23 cellular contexts compared by ENCODE assay signal in genomic region chr10:34506773-34507172, GRCh38.
A peak's percentile ranks its signal among the peaks of the same experiment; 100 is the strongest.
DNase-seq lines count a peak whose midpoint lies in the region; ATAC-seq and TF ChIP-seq lines count a peak whose summit lies in the region.
"Had no signal": no experiment of that assay in that cellular context is flagged by ENCODE, and none has a peak within 500 bp of the region (broad histone marks: within the 10 kb centered on the region; RNA-seq: fewer than 3 reads in every experiment).

No MANE protein-coding gene starts in this region.

- H3T11ph ChIP-seq in H9 (ENCODE audit: low read length), result no peak overlapping the region

- H3K4ac ChIP-seq in H9 (ENCODE audit: low read depth, low read length), result no peak overlapping the region; the same call in 1 of the 2 replicates

- H4K8ac ChIP-seq in H9 (replicated peaks; ENCODE audit: insufficient read length, low read depth, low read length), result no peak overlapping the region

- no peak overlapping the region for H3K9ac ChIP-seq in H9 (ENCODE audit: extremely low read depth, insufficient read length, low read length)

- H3K14ac ChIP-seq in H9 (ENCODE audit: insufficient read depth, low read length), result peak overlapping the region; percentile 88; the same call in 1 of the 2 replicates

- intact Hi-C loops in head of caudate nucleus (cut with DNase I), result no loop called here
- intact Hi-C loops in activated CD8-positive, alpha-beta T cell treated with anti-CD3 and anti-CD28 coated beads for 36 hours (cut with micrococcal nuclease), result no loop called here

- H3K9me3 ChIP-seq in H9 (ENCODE audit: control insufficient read depth, low read depth, low read length), result no peaks in the 10 kb centered on the region
- H3K9me3 ChIP-seq: breast epithelium, Peyer's patch had no signal

- no peak overlapping the region for H2AK5ac ChIP-seq in H9 (ENCODE audit: insufficient read length, low read length)

- no peaks in the 10 kb centered on the region for H3K27me3 ChIP-seq in H9 (ENCODE audit: insufficient read depth, low read length)
- H3K27me3 ChIP-seq: breast epithelium, Peyer's patch had no signal

- H3K23ac ChIP-seq in H9 (ENCODE audit: insufficient read length, low read depth, low read length), result no peak overlapping the region

- peaks cover 22 to 37% of the 10 kb centered on the region in 2 experiments for H3K4me1 Mint-ChIP-seq in H9
- H3K4me1 Mint-ChIP-seq in activated CD8-positive, alpha-beta T cell treated with anti-CD3 and anti-CD28 coated beads for 36 hours (ENCODE audit: low read depth), result no peaks in the 10 kb centered on the region
- H3K4me1 Mint-ChIP-seq: immature natural killer cell had no signal

- DNase-seq in H9, result no peak
- DNase-seq in NCI-H146 (lab: John Stamatoyannopoulos, UW), result peak; percentile 83
- DNase-seq in NCI-H748 treated with DMSO at 0.1 percent for 48 hours (lab: John Stamatoyannopoulos, UW), result peak; percentile 68
- DNase-seq in head of caudate nucleus, result peak in 31 of 42 donors; percentile 8 to 72 (median 36)
- no peak for DNase-seq in activated naive CD4-positive, alpha-beta T cell treated with anti-CD3 and anti-CD28 coated beads, Interleukin-2, amount 50 U/mL, for 16 hours
- no peak for DNase-seq in cerebellum (ENCODE audit: low spot score)
- no peak for DNase-seq in omental fat pad (ENCODE audit: low spot score)
- no peak for DNase-seq in activated CD8-positive, alpha-beta T cell treated with anti-CD3 and anti-CD28 coated beads for 36 hours
- DNase-seq: activated CD4-positive, alpha-beta T cell treated with anti-CD3 and anti-CD28 coated beads for 4 hours; HCEC 1CT; immature natural killer cell; Kasumi-1; left cardiac atrium; MV-4-11; NCI-H524; Peyer's patch; SIG-M5; small intestine; stimulated activated naive CD4-positive, alpha-beta T cell had no signal

- no peak for ATAC-seq in omental fat pad (ENCODE audit: low FRiP score)
- no peak for ATAC-seq in activated CD8-positive, alpha-beta T cell treated with anti-CD3 and anti-CD28 coated beads for 36 hours
- ATAC-seq: left cardiac atrium; natural killer cell treated with Interleukin-12 subunit alpha and Interleukin-12 subunit beta and Interleukin-15 and Interleukin-18, amount 100 ng/mL, for 72 hours had no signal

- H2AFZ ChIP-seq in H9 (ENCODE audit: low read length), result no peak overlapping the region

- TF ChIP-seq CTCF in H9 (conservative IDR thresholded peaks at IDR 0.05) (no peak), omental fat pad (IDR thresholded peaks at IDR 0.05) (no peak)
- no peak for TF ChIP-seq CTCF in activated CD8-positive, alpha-beta T cell treated with anti-CD3 and anti-CD28 coated beads for 36 hours (IDR thresholded peaks at IDR 0.05)

- no peaks in the 10 kb centered on the region; the same call in 1 of the 2 replicates for H3K4me1 ChIP-seq in H9 (ENCODE audit: insufficient read depth, low read length)
- H3K4me1 ChIP-seq: breast epithelium, Peyer's patch had no signal

- POLR2A ChIA-PET in activated CD8-positive, alpha-beta T cell treated with anti-CD3 and anti-CD28 coated beads for 36 hours (lab: Charles Lee), result no interaction called here

- H4K20me1 ChIP-seq in H9 (ENCODE audit: control insufficient read depth, insufficient read depth, insufficient read length), result no peaks in the 10 kb centered on the region

- H3K27me3 Mint-ChIP-seq in H9 (ENCODE audit: low read depth), result no peaks in the 10 kb centered on the region
- no peaks in the 10 kb centered on the region for H3K27me3 Mint-ChIP-seq in activated CD8-positive, alpha-beta T cell treated with anti-CD3 and anti-CD28 coated beads for 36 hours
- H3K27me3 Mint-ChIP-seq: type B pancreatic cell had no signal

- H3K23me2 ChIP-seq in H9 (ENCODE audit: insufficient read length, low read depth, low read length, poor library complexity, severe bottlenecking), result no peaks in the 10 kb centered on the region

- H3K56ac ChIP-seq in H9 (ENCODE audit: insufficient read length, low read depth, low read length), result no peak overlapping the region

- H4K5ac ChIP-seq in H9 (ENCODE audit: insufficient read length, low read depth, low read length), result no peak overlapping the region

- H3K79me1 ChIP-seq in H9 (ENCODE audit: insufficient read depth, low read depth, low read length, poor library complexity, severe bottlenecking), result peaks cover 2% of the 10 kb centered on the region

- CTCF ChIA-PET in activated CD8-positive, alpha-beta T cell treated with anti-CD3 and anti-CD28 coated beads for 36 hours (lab: Charles Lee), result no interaction called here

- no peak overlapping the region for H2BK5ac ChIP-seq in H9 (ENCODE audit: insufficient read length, low read length)

- peaks cover 0 to 5% (median 3%) of the 10 kb centered on the region in 3 experiments; a peak in 2 of 7 replicates for H3K36me3 Mint-ChIP-seq in H9 (ENCODE audit: insufficient read depth in 1 of 3, low read depth in 3 of 3)
- no peaks in the 10 kb centered on the region for H3K36me3 Mint-ChIP-seq in activated CD8-positive, alpha-beta T cell treated with anti-CD3 and anti-CD28 coated beads for 36 hours (ENCODE audit: low read depth)
- H3K36me3 Mint-ChIP-seq: activated naive CD8-positive, alpha-beta T cell; immature natural killer cell; natural killer cell treated with Interleukin-12 subunit alpha and Interleukin-12 subunit beta and Interleukin-15 and Interleukin-18, amount 100 ng/mL, for 72 hours had no signal

- H3K4me3 Mint-ChIP-seq in H9, result no peak overlapping the region
- H3K4me3 Mint-ChIP-seq in activated CD8-positive, alpha-beta T cell treated with anti-CD3 and anti-CD28 coated beads for 36 hours, result no peak overlapping the region
- H3K4me3 Mint-ChIP-seq: activated naive CD8-positive, alpha-beta T cell; immature natural killer cell; natural killer cell treated with Interleukin-12 subunit alpha and Interleukin-12 subunit beta and Interleukin-15 and Interleukin-18, amount 100 ng/mL, for 72 hours; type B pancreatic cell had no signal

- no peak overlapping the region for H2BK120ac ChIP-seq in H9 (ENCODE audit: low read depth, low read length, poor library complexity, severe bottlenecking)

- WGBS in H9 (ENCODE audit: extremely low coverage, insufficient read length, low lambda C conversion rate), result no CpG with 5 or more reads among the region's 4 CpGs

- H3K4me2 ChIP-seq in H9 (ENCODE audit: insufficient read depth, insufficient read length, low read length), result no peak overlapping the region

- H4K91ac ChIP-seq in H9 (ENCODE audit: insufficient read length, low read depth, low read length), result no peak overlapping the region

- H2BK12ac ChIP-seq in H9 (ENCODE audit: insufficient read length, low read depth, low read length), result peak overlapping the region; percentile 95

- H2BK20ac ChIP-seq in H9 (ENCODE audit: low read depth, low read length, poor library complexity, severe bottlenecking), result no peak overlapping the region

- H3K9me3 Mint-ChIP-seq in H9, result no peaks in the 10 kb centered on the region
- H3K9me3 Mint-ChIP-seq in activated CD8-positive, alpha-beta T cell treated with anti-CD3 and anti-CD28 coated beads for 36 hours, result no peaks in the 10 kb centered on the region
- H3K9me3 Mint-ChIP-seq: immature natural killer cell; natural killer cell treated with Interleukin-12 subunit alpha and Interleukin-12 subunit beta and Interleukin-15 and Interleukin-18, amount 100 ng/mL, for 72 hours; type B pancreatic cell had no signal

- peak overlapping the region; percentile 21 for H3K27ac ChIP-seq in H9 (ENCODE audit: insufficient read length, low read depth, low read length)
- H3K27ac ChIP-seq: breast epithelium, Peyer's patch had no signal

- peak overlapping the region in 2 of 3 experiments; percentile 68 to 78; a peak in 2 of 7 replicates for H3K27ac Mint-ChIP-seq in H9
- H3K27ac Mint-ChIP-seq in activated CD8-positive, alpha-beta T cell treated with anti-CD3 and anti-CD28 coated beads for 36 hours, result no peak overlapping the region
- H3K27ac Mint-ChIP-seq: activated naive CD8-positive, alpha-beta T cell; immature natural killer cell; natural killer cell treated with Interleukin-12 subunit alpha and Interleukin-12 subunit beta and Interleukin-15 and Interleukin-18, amount 100 ng/mL, for 72 hours; type B pancreatic cell had no signal

- peak overlapping the region; percentile 90 for H3K18ac ChIP-seq in H9 (ENCODE audit: insufficient read length, low read depth, low read length)

- H3K79me2 ChIP-seq in H9 (ENCODE audit: insufficient read depth, low read length), result peaks cover 2% of the 10 kb centered on the region; the same call in 1 of the 2 replicates

- H2BK15ac ChIP-seq in H9 (ENCODE audit: low read depth, low read length), result no peak overlapping the region

Comparison
In these comparisons a context has a peak if more than half of its experiments do, and no peak if none do; other contexts are left out.
1. DNase-seq: peak in NCI-H146 (single experiment), NCI-H748 treated with DMSO at 0.1 percent for 48 hours (single experiment) and head of caudate nucleus (31 of 42); none in H9 (single experiment), activated naive CD4-positive, alpha-beta T cell treated with anti-CD3 and anti-CD28 coated beads, Interleukin-2, amount 50 U/mL, for 16 hours (single experiment), cerebellum (single experiment), omental fat pad (single experiment) and activated CD8-positive, alpha-beta T cell treated with anti-CD3 and anti-CD28 coated beads for 36 hours (single experiment).